21 cellular contexts compared by ENCODE assay signal in genomic region chr16:57169327-57169726, GRCh38. TPM values are rescaled to one million over a fixed set of nuclear protein-coding genes. Genes with fewer than 3 reads are reported as not detected.
DNase-seq lines count a peak whose midpoint lies in the region; ATAC-seq and TF ChIP-seq lines count a peak whose summit lies in the region.
"Had no signal": no experiment of that assay in that cellular context is flagged by ENCODE, and none has a peak within 500 bp of the region (broad histone marks: within the 10 kb centered on the region; RNA-seq: fewer than 3 reads in every experiment).

No MANE protein-coding gene starts in this region.

- peaks cover 26 to 76% of the 10 kb centered on the region in 2 experiments for H3K36me3 ChIP-seq in mesenchymal stem cell (ENCODE audit: control insufficient read depth in 1 of 2, insufficient read depth in 2 of 2, low read depth in 1 of 2, low read length in 2 of 2)

- H3K23ac ChIP-seq in mesenchymal stem cell (ENCODE audit: low read length in 2 of 2), result no peak overlapping the region

- peaks cover 3% of the 10 kb centered on the region for H3K4me1 Mint-ChIP-seq in activated naive CD4-positive, alpha-beta T cell treated with anti-CD3 and anti-CD28 coated beads, Interleukin-2, amount 10 ng/mL, durations not matched to agents 7 days and 5 days
- peaks cover 24% of the 10 kb centered on the region for H3K4me1 Mint-ChIP-seq in chondrocyte (ENCODE audit: low read depth)

- H3K9me3 Mint-ChIP-seq in activated naive CD4-positive, alpha-beta T cell treated with anti-CD3 and anti-CD28 coated beads, Interleukin-2, amount 10 ng/mL, durations not matched to agents 7 days and 5 days, result no peaks in the 10 kb centered on the region
- no peaks in the 10 kb centered on the region for H3K9me3 Mint-ChIP-seq in chondrocyte (ENCODE audit: low read depth)
- H3K9me3 Mint-ChIP-seq: CD8-positive, alpha-beta memory T cell had no signal

- H2BK12ac ChIP-seq in mesenchymal stem cell (ENCODE audit: low read length in 2 of 2), result no peak overlapping the region

- H3K4me2 ChIP-seq in mesenchymal stem cell (ENCODE audit: low read length, poor library complexity, severe bottlenecking), result no peak overlapping the region
- H3K4me2 ChIP-seq: A549; BLaER1 treated with 17β-estradiol and CSF1 and Interleukin-3, amounts not matched to agents 10 nM and 100 nM had no signal

- H4K8ac ChIP-seq in mesenchymal stem cell (ENCODE audit: low read length), result no peak overlapping the region

- H3K4ac ChIP-seq in mesenchymal stem cell (ENCODE audit: low read depth in 1 of 2, low read length in 2 of 2), result no peak overlapping the region

- H2BK120ac ChIP-seq in mesenchymal stem cell (ENCODE audit: low read depth, low read length), result no peak overlapping the region

- intact Hi-C loops in dorsolateral prefrontal cortex (cut with DNase I) (loop anchor here (5.0 to 10.0 kb wide), 3 partner anchors 37 to 305 kb away; partner anchors contain the start of genes SLC12A3 (in 2 of the 2) and CETP (in 1 of the 2)), sciatic nerve (cut with DNase I) (loop anchor here (5.0 kb wide), 1 partner anchor 82 kb away; no protein-coding TSS in a partner anchor)

- CTCF ChIA-PET in activated naive CD4-positive, alpha-beta T cell treated with anti-CD3 and anti-CD28 coated beads, Interleukin-2, amount 10 ng/mL, durations not matched to agents 7 days and 5 days (lab: Charles Lee), result interaction anchor here (0.6 to 3.1 kb wide), 5 partner anchors 17 to 205 kb away, joined by 3 to 12 read pairs (median 5); no protein-coding TSS in a partner anchor

- in situ Hi-C loops in SK-MEL-5 (cut with HindIII; ENCODE audit: low pct_unique_long_range_greater_than_20kb, low sequenced_read_pairs), result no loop called here

- ATAC-seq in sciatic nerve, result peak; percentile 45
- ATAC-seq: A549 had no signal

- DNase-seq in SK-MEL-5 (ENCODE audit: low read depth, low spot score) (peak; percentile 43), dorsolateral prefrontal cortex (no peak), mesenchymal stem cell (peak; percentile 20), sciatic nerve (ENCODE audit: low spot score) (no peak), UCSD-AML1 (lab: John Stamatoyannopoulos, UW; ENCODE audit: unreplicated experiment) (no peak), chondrocyte (ENCODE audit: low spot score) (no peak), HK-2 (ENCODE audit: unreplicated experiment) (no peak)
- no peak for DNase-seq in activated naive CD4-positive, alpha-beta T cell treated with anti-CD3 and anti-CD28 coated beads, Interleukin-2, amount 10 ng/mL, durations not matched to agents 7 days and 5 days
- DNase-seq: CD8-positive, alpha-beta memory T cell; DMS79; GM23248; HCEC 1CT; NCI-H1417; NCI-H187 treated with DMSO at 0.1 percent for 48 hours; NCI-H2171; NCI-H446; NCI-H748 treated with DMSO at 0.1 percent for 48 hours; RPMI8226 had no signal

- no peak overlapping the region for H3K4me3 Mint-ChIP-seq in activated naive CD4-positive, alpha-beta T cell treated with anti-CD3 and anti-CD28 coated beads, Interleukin-2, amount 10 ng/mL, durations not matched to agents 7 days and 5 days
- no peak overlapping the region for H3K4me3 Mint-ChIP-seq in chondrocyte (ENCODE audit: unreplicated experiment)
- H3K4me3 Mint-ChIP-seq: CD8-positive, alpha-beta memory T cell had no signal

- H3K27ac ChIP-seq in dorsolateral prefrontal cortex (peak overlapping the region; percentile 10 to 89 (median 78)), mesenchymal stem cell (ENCODE audit: low read length, poor library complexity, severe bottlenecking) (no peak overlapping the region)
- H3K27ac ChIP-seq: A549; BLaER1 treated with 17β-estradiol and CSF1 and Interleukin-3, amounts not matched to agents 10 nM and 100 nM; GM23248; HL-60 had no signal

- H3K9me3 ChIP-seq in mesenchymal stem cell (ENCODE audit: control insufficient read depth, low read length), result no peaks in the 10 kb centered on the region
- H3K9me3 ChIP-seq: A549; BLaER1 treated with 17β-estradiol and CSF1 and Interleukin-3, amounts not matched to agents 10 nM and 100 nM had no signal

- no peak overlapping the region for H2AK5ac ChIP-seq in mesenchymal stem cell (ENCODE audit: low read length, severe bottlenecking)

- no peak overlapping the region for H3K27ac Mint-ChIP-seq in activated naive CD4-positive, alpha-beta T cell treated with anti-CD3 and anti-CD28 coated beads, Interleukin-2, amount 10 ng/mL, durations not matched to agents 7 days and 5 days
- H3K27ac Mint-ChIP-seq in chondrocyte (ENCODE audit: unreplicated experiment), result no peak overlapping the region

- H2BK5ac ChIP-seq in mesenchymal stem cell (ENCODE audit: low read depth, low read length, poor library complexity, severe bottlenecking), result no peak overlapping the region

- H3K14ac ChIP-seq in mesenchymal stem cell (ENCODE audit: low read length in 2 of 2), result no peak overlapping the region

- H2AFZ ChIP-seq in mesenchymal stem cell (ENCODE audit: low read depth, low read length), result no peak overlapping the region
- H2AFZ ChIP-seq: GM23248 had no signal

- no peaks in the 10 kb centered on the region for H3K27me3 Mint-ChIP-seq in activated naive CD4-positive, alpha-beta T cell treated with anti-CD3 and anti-CD28 coated beads, Interleukin-2, amount 10 ng/mL, durations not matched to agents 7 days and 5 days
- H3K27me3 Mint-ChIP-seq in chondrocyte (ENCODE audit: low read depth), result no peaks in the 10 kb centered on the region

- TF ChIP-seq CTCF in dorsolateral prefrontal cortex (IDR thresholded peaks at IDR 0.05 in 54 of 56, conservative IDR thresholded peaks at IDR 0.05 in 2 of 56; ENCODE audit: low read depth in 1 of 56, partially characterized antibody in 56 of 56) (peak in 3 of 56 donors; percentile 6 to 26 (median 13)), chondrocyte (IDR thresholded peaks at IDR 0.05) (no peak)

- H3K27me3 ChIP-seq in dorsolateral prefrontal cortex (no peaks in the 10 kb centered on the region), mesenchymal stem cell (ENCODE audit: control insufficient read depth in 1 of 2, insufficient read depth in 1 of 2, low read length in 2 of 2) (no peaks in the 10 kb centered on the region)
- H3K27me3 ChIP-seq: BLaER1 treated with 17β-estradiol and CSF1 and Interleukin-3, amounts not matched to agents 10 nM and 100 nM had no signal

- H3K9ac ChIP-seq in mesenchymal stem cell (ENCODE audit: low read length), result no peak overlapping the region
- H3K9ac ChIP-seq: BLaER1 treated with 17β-estradiol and CSF1 and Interleukin-3, amounts not matched to agents 10 nM and 100 nM; GM23248 had no signal

- no peaks in the 10 kb centered on the region for H3K4me1 ChIP-seq in mesenchymal stem cell (ENCODE audit: control insufficient read depth, insufficient read depth, low read depth, low read length)
- H3K4me1 ChIP-seq: A549 had no signal

- no peak overlapping the region for H2BK15ac ChIP-seq in mesenchymal stem cell (ENCODE audit: low read depth, poor library complexity, severe bottlenecking)

- no peak overlapping the region for H3K18ac ChIP-seq in mesenchymal stem cell (ENCODE audit: low read depth in 1 of 2, low read length in 2 of 2)

- H4K91ac ChIP-seq in mesenchymal stem cell (ENCODE audit: low read length), result no peak overlapping the region

- H3K79me1 ChIP-seq in mesenchymal stem cell (replicated peaks; ENCODE audit: low read length, poor library complexity, severe bottlenecking), result peaks cover 9% of the 10 kb centered on the region

- H3K36me3 Mint-ChIP-seq in activated naive CD4-positive, alpha-beta T cell treated with anti-CD3 and anti-CD28 coated beads, Interleukin-2, amount 10 ng/mL, durations not matched to agents 7 days and 5 days, result peaks cover 38% of the 10 kb centered on the region
- peaks cover 21% of the 10 kb centered on the region for H3K36me3 Mint-ChIP-seq in chondrocyte (ENCODE audit: low read depth)

- H3K4me3 ChIP-seq in dorsolateral prefrontal cortex (peak overlapping the region in 1 of 59 donors; percentile 4), mesenchymal stem cell (ENCODE audit: insufficient read depth in 1 of 2, low read depth in 1 of 2, low read length in 2 of 2) (no peak overlapping the region)
- H3K4me3 ChIP-seq: A549; BLaER1 treated with 17β-estradiol and CSF1 and Interleukin-3, amounts not matched to agents 10 nM and 100 nM; GM23248 had no signal

RNA-seq across cellular contexts. Expression of gene PSME3IP1, which starts 16.5 kb away (rescaled TPM):
- 71.2 and 83.4 TPM in 2 replicates for total RNA-seq in SK-MEL-5 (2014; rRNA removed; shearing (Covaris generic))
- polyA plus RNA-seq in SK-MEL-5 (2015; cell fraction: cytosol; rRNA removed), result 65.4 and 75.9 TPM in 2 replicates
- polyA plus RNA-seq in SK-MEL-5 (2015; cell fraction: nucleus; rRNA removed), result 105 and 106 TPM in 2 replicates
- 100 to 1,000 TPM; 100 to 178 (median 132) TPM for total RNA-seq in dorsolateral prefrontal cortex
- polyA plus RNA-seq in mesenchymal stem cell (2013, experiment 1 of 2), result 72.7 TPM
- 70.2 TPM for polyA plus RNA-seq in mesenchymal stem cell (2013, experiment 2 of 2)
- 80.5 TPM for total RNA-seq in sciatic nerve
- total RNA-seq in chondrocyte, result 51.3 to 65.5 TPM (median 56.8 TPM) in 3 replicates

RNA-seq across cellular contexts. Expression of gene RSPRY1, which starts 16.8 kb away (rescaled TPM):
- total RNA-seq in SK-MEL-5 (2014; rRNA removed; shearing (Covaris generic)), result 18.2 and 19.9 TPM in 2 replicates
- 11.0 and 13.5 TPM in 2 replicates for polyA plus RNA-seq in SK-MEL-5 (2015; cell fraction: cytosol; rRNA removed)
- 21.2 and 45.1 TPM in 2 replicates for polyA plus RNA-seq in SK-MEL-5 (2015; cell fraction: nucleus; rRNA removed)
- 10 to 100 TPM; 21.4 to 53.0 (median 33.6) TPM for total RNA-seq in dorsolateral prefrontal cortex
- polyA plus RNA-seq in mesenchymal stem cell (2013, experiment 1 of 2), result 55.6 TPM
- 53.4 TPM for polyA plus RNA-seq in mesenchymal stem cell (2013, experiment 2 of 2)
- 26.3 TPM for total RNA-seq in sciatic nerve
- 38.9 to 48.7 TPM (median 42.6 TPM) in 3 replicates for total RNA-seq in chondrocyte

Comparison
In these comparisons a context has a peak if more than half of its experiments do, and no peak if none do; other contexts are left out.
1. DNase-seq: peak in SK-MEL-5 (single experiment) and mesenchymal stem cell (single experiment); none in dorsolateral prefrontal cortex (0 of 10), sciatic nerve (single experiment), activated naive CD4-positive, alpha-beta T cell treated with anti-CD3 and anti-CD28 coated beads, Interleukin-2, amount 10 ng/mL, durations not matched to agents 7 days and 5 days (single experiment), UCSD-AML1 (single experiment), chondrocyte (single experiment) and HK-2 (single experiment).